Comparison of ENCODE assay signal across 23 cellular contexts in the genomic region with DNA sequence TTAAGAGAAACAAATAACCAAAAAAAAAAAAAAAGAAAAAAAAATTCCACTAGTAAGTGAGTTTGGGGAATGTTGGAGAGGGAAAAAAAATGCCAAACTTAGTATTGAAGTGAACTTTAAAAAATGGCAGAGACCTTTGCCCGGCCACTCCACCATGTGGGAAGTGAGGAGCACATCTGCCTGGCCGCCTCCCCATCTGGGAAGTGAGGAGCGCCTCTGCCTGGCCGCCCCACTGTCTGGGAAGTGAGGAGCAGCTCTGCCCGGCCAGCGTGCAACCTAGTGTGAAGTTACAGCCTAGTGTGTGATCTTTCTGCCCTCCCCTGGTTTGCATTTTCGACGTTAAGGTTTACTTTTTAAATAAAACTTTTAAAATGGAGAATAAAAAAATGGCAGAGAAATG. TPM values are rescaled to one million over a fixed set of nuclear protein-coding genes. Genes with fewer than 3 reads are reported as not detected.
DNase-seq lines count a peak whose midpoint lies in the region; ATAC-seq, FAIRE-seq and TF ChIP-seq lines count a peak whose summit lies in the region.
"Had no signal": no experiment of that assay in that cellular context is flagged by ENCODE, and none has a peak within 500 bp of the region (broad histone marks: within the 10 kb centered on the region; RNA-seq: fewer than 3 reads in every experiment).

No MANE protein-coding gene starts in this region.

- no peaks in the 10 kb centered on the region for H3K27me3 ChIP-seq in HepG2 (ENCODE audit: control insufficient read depth in 1 of 2, insufficient read depth in 2 of 2, low read length in 2 of 2)
- peaks cover 0 to 4% of the 10 kb centered on the region in 2 donors for H3K27me3 ChIP-seq in right lobe of liver
- H3K27me3 ChIP-seq in IMR-90 (ENCODE audit: control insufficient read depth, insufficient read depth, low read length): no peaks in the 10 kb centered on the region
- no peaks in the 10 kb centered on the region for H3K27me3 ChIP-seq in H1 (replicated peaks in 1 of 4; ENCODE audit: control insufficient read depth in 3 of 4, extremely low read depth in 1 of 4, insufficient read depth in 3 of 4, low read length in 3 of 4)
- H3K27me3 ChIP-seq in gastroesophageal sphincter: no peaks in the 10 kb centered on the region
- peaks cover 4% of the 10 kb centered on the region for H3K27me3 ChIP-seq in smooth muscle cell (ENCODE audit: low read depth)

- no peak for TF ChIP-seq RAD21 in HepG2 (CRISPR knock-in tag; IDR thresholded peaks at IDR 0.05)
- no peak for TF ChIP-seq RAD21 in IMR-90 (IDR thresholded peaks at IDR 0.05; ENCODE audit: low read length)
- TF ChIP-seq RAD21 in H1 (IDR thresholded peaks at IDR 0.05 in 1 of 2, conservative IDR thresholded peaks at IDR 0.05 in 1 of 2; ENCODE audit: low read depth in 2 of 2, low read length in 2 of 2): peak in 1 of 2 experiments; percentile 36; a peak in 2 of 4 replicates

- peak overlapping the region; percentile 24; the same call in 1 of the 2 replicates for H4K91ac ChIP-seq in IMR-90 (ENCODE audit: insufficient read depth, low read depth, low read length)
- H4K91ac ChIP-seq in H1 (replicated peaks; ENCODE audit: insufficient read length, low read length): no peak overlapping the region

- H2AK9ac ChIP-seq in IMR-90 (replicated peaks; ENCODE audit: low read depth, low read length, poor library complexity): no peak overlapping the region

- no peaks in the 10 kb centered on the region for H3K23me2 ChIP-seq in H1 (ENCODE audit: low read depth, low read length)

- no peak overlapping the region for H3K4me2 ChIP-seq in HepG2 (ENCODE audit: low read depth, low read length)
- no peak overlapping the region for H3K4me2 ChIP-seq in IMR-90 (ENCODE audit: low read depth, low read length)
- no peak overlapping the region for H3K4me2 ChIP-seq in H1 (ENCODE audit: insufficient read depth in 1 of 2, low read depth in 2 of 2, low read length in 2 of 2)
- no peak overlapping the region for H3K4me2 ChIP-seq in smooth muscle cell
- H3K4me2 ChIP-seq: GM23338 had no signal

- dilution Hi-C loops in IMR-90 (cut with HindIII; ENCODE audit: low sequenced_read_pairs, unreplicated experiment): no loop called here

- intact Hi-C loops in HepG2 (cut with micrococcal nuclease; ENCODE audit: unreplicated experiment) (loop anchor here (5.0 kb wide), 3 partner anchors 115 to 205 kb away; no protein-coding TSS in a partner anchor), right lobe of liver (cut with DNase I) (loop anchor here in 1 of 2 donors (10.0 kb wide), 1 partner anchor 318 kb away; no protein-coding TSS in a partner anchor), IMR-90 (cut with micrococcal nuclease) (loop anchor here (5.0 kb wide), 2 partner anchors 115 to 130 kb away; no protein-coding TSS in a partner anchor)

- no peak overlapping the region for H2AFZ ChIP-seq in HepG2 (ENCODE audit: low read length)
- no peak overlapping the region for H2AFZ ChIP-seq in IMR-90 (replicated peaks; ENCODE audit: low read length, poor library complexity)
- no peak overlapping the region for H2AFZ ChIP-seq in H1 (ENCODE audit: low read length)
- H2AFZ ChIP-seq in smooth muscle cell (ENCODE audit: low read depth): no peak overlapping the region
- H2AFZ ChIP-seq: GM23338 had no signal

- in situ Hi-C loops in HepG2 (cut with HindIII; ENCODE audit: extremely low pct_ligation_motif_present, low pct_unique_long_range_greater_than_20kb): loop anchor here (5.0 to 10.0 kb wide), 3 partner anchors 65 to 310 kb away; partner anchors contain the start of gene FEZ2
- in situ Hi-C loops in IMR-90 (cut with MboI; ENCODE audit: low sequenced_read_pairs): loop anchor here (10.0 kb wide), 1 partner anchor 108 kb away; no protein-coding TSS in a partner anchor

- no peaks in the 10 kb centered on the region for H4K20me1 ChIP-seq in HepG2 (ENCODE audit: insufficient read depth, low read length)
- no peaks in the 10 kb centered on the region for H4K20me1 ChIP-seq in IMR-90 (ENCODE audit: insufficient read depth, low read length)
- H4K20me1 ChIP-seq in H1 (replicated peaks in 1 of 2; ENCODE audit: control insufficient read depth in 1 of 2, insufficient read depth in 2 of 2, low read length in 2 of 2): no peaks in the 10 kb centered on the region
- no peaks in the 10 kb centered on the region for H4K20me1 ChIP-seq in smooth muscle cell (ENCODE audit: low read depth)

- H4K8ac ChIP-seq in IMR-90 (ENCODE audit: low read depth in 2 of 2, low read length in 2 of 2): no peak overlapping the region
- 0 out of 2 replicates have a peak overlapping the region, but pooled peaks have one; percentile 16 for H4K8ac ChIP-seq in H1 (ENCODE audit: extremely low read depth, insufficient read depth, low read length)

- CTCF ChIA-PET in HepG2 (lab: Yijun Ruan, JAX; ENCODE audit: low intra/inter-chr PET ratio, low total read pairs) (no interaction called here), IMR-90 (lab: Yijun Ruan, JAX) (no interaction called here), H1 (lab: Charles Lee; ENCODE audit: partially characterized antibody) (interaction anchor here (0.7 to 2.8 kb wide), 7 partner anchors 8 to 310 kb away, joined by 3 to 11 read pairs (median 6); no protein-coding TSS in a partner anchor)

- H3K36me3 ChIP-seq in HepG2 (replicated peaks in 1 of 2; ENCODE audit: control insufficient read depth in 1 of 2, insufficient read depth in 2 of 2, low read length in 2 of 2) (no peaks in the 10 kb centered on the region), right lobe of liver (no peaks in the 10 kb centered on the region), IMR-90 (ENCODE audit: control insufficient read depth, insufficient read depth, low read length) (no peaks in the 10 kb centered on the region), H1 (ENCODE audit: control insufficient read depth in 2 of 4, insufficient read depth in 4 of 4, low read length in 3 of 4) (no peaks in the 10 kb centered on the region), gastroesophageal sphincter (no peaks in the 10 kb centered on the region), smooth muscle cell (ENCODE audit: low read depth) (no peaks in the 10 kb centered on the region)
- H3K36me3 ChIP-seq: HAP-1 had no signal

- DNase-seq in HepG2 (ENCODE audit: low spot score) (no peak), right lobe of liver (no peak), IMR-90 (no peak), H1 (ENCODE audit: low read depth in 1 of 2, low spot score in 2 of 2) (no peak), smooth muscle cell (lab: John Stamatoyannopoulos, UW; ENCODE audit: unreplicated experiment) (no peak), SKM-1 treated with dmso at 0.1 percent for 144 hours (lab: John Stamatoyannopoulos, UW; ENCODE audit: unreplicated experiment) (no peak)
- DNase-seq: 8988T; C1 segment of cervical spinal cord; Calu3; CD4-positive, alpha-beta memory T cell; COR-L47; DMS53; DMS79 treated with DMSO at 0.1 percent for 48 hours; GF-D8 had no signal

- H3K79me1 ChIP-seq in IMR-90 (ENCODE audit: low read depth in 1 of 2, low read length in 2 of 2): no peaks in the 10 kb centered on the region; a peak in 1 of 4 replicates
- no peaks in the 10 kb centered on the region for H3K79me1 ChIP-seq in H1 (ENCODE audit: low read depth, low read length)

- H3K9me3 ChIP-seq in HepG2 (ENCODE audit: low read length) (no peaks in the 10 kb centered on the region), right lobe of liver (no peaks in the 10 kb centered on the region), IMR-90 (ENCODE audit: control insufficient read depth, insufficient read depth, low read length) (no peaks in the 10 kb centered on the region), H1 (ENCODE audit: insufficient read depth in 2 of 2, low read depth in 1 of 2, low read length in 1 of 2) (peaks cover 0 to 2% of the 10 kb centered on the region in 2 experiments; a peak in 1 of 4 replicates), gastroesophageal sphincter (no peaks in the 10 kb centered on the region), smooth muscle cell (replicated peaks; ENCODE audit: low read depth) (no peaks in the 10 kb centered on the region)
- H3K9me3 ChIP-seq: HAP-1 had no signal

- H2BK120ac ChIP-seq in IMR-90 (ENCODE audit: low read depth, low read length) (no peak overlapping the region), H1 (replicated peaks; ENCODE audit: low read depth, low read length) (no peak overlapping the region)

- H3K79me2 ChIP-seq in HepG2 (ENCODE audit: insufficient read depth, low read length): no peaks in the 10 kb centered on the region
- no peaks in the 10 kb centered on the region for H3K79me2 ChIP-seq in H1 (ENCODE audit: control insufficient read depth in 1 of 2, insufficient read depth in 2 of 2, low read length in 2 of 2)
- no peaks in the 10 kb centered on the region for H3K79me2 ChIP-seq in smooth muscle cell (ENCODE audit: low read depth)

- no peak overlapping the region for H2BK20ac ChIP-seq in IMR-90 (ENCODE audit: low read depth, low read length)
- no peak overlapping the region for H2BK20ac ChIP-seq in H1 (ENCODE audit: low read length)

- H3K18ac ChIP-seq in IMR-90 (ENCODE audit: low read depth, low read length) (no peak overlapping the region), H1 (ENCODE audit: extremely low read depth, low read length) (no peak overlapping the region)

- BruUV-seq in HepG2 (replicated peaks; lab: Mats Ljungman, UMichigan) (no TSS peak), IMR-90 (replicated peaks; lab: Mats Ljungman, UMichigan) (no TSS peak)

- H2BK15ac ChIP-seq in IMR-90 (ENCODE audit: low read depth, low read length) (no peak overlapping the region), H1 (ENCODE audit: low read length) (no peak overlapping the region)

- ATAC-seq in HepG2 (no peak), right lobe of liver (no peak), IMR-90 (ENCODE audit: low read depth) (no peak), gastroesophageal sphincter (no peak)
- ATAC-seq: GM23338 had no signal

- FAIRE-seq in HepG2 (lab: Jason Lieb, UNC): no peak
- FAIRE-seq in H1 (lab: Jason Lieb, UNC): no peak
- FAIRE-seq: GM12891, GM18507, H54 had no signal

- H2BK12ac ChIP-seq in H1 (ENCODE audit: low read depth, low read length): no peak overlapping the region

- TF ChIP-seq CTCF in HepG2 (CRISPR knock-in tag; IDR thresholded peaks at IDR 0.05) (peak; percentile 23), right lobe of liver (IDR thresholded peaks at IDR 0.05) (no peak), IMR-90 (conservative IDR thresholded peaks at IDR 0.05; ENCODE audit: low read depth, low read length) (no peak), H1 (IDR thresholded peaks at IDR 0.05; ENCODE audit: control extremely low read depth in 1 of 3, insufficient read depth in 1 of 3, low read depth in 1 of 3, low read length in 3 of 3) (peak in 1 of 3 experiments; percentile 3; a peak in 1 of 4 replicates), gastroesophageal sphincter (IDR thresholded peaks at IDR 0.05) (no peak), smooth muscle cell (IDR thresholded peaks at IDR 0.05; ENCODE audit: borderline replicate concordance, insufficient read depth, poor library complexity, severe bottlenecking) (no peak)

- peaks cover 54% of the 10 kb centered on the region for H3K4me1 ChIP-seq in HepG2 (ENCODE audit: insufficient read depth, low read length)
- no peaks in the 10 kb centered on the region for H3K4me1 ChIP-seq in right lobe of liver
- H3K4me1 ChIP-seq in IMR-90 (ENCODE audit: control insufficient read depth, insufficient read depth, low read length): peaks cover 9% of the 10 kb centered on the region
- peaks cover 0 to 2% (median under 1%) of the 10 kb centered on the region in 4 experiments; a peak in 1 of 7 replicates for H3K4me1 ChIP-seq in H1 (replicated peaks in 1 of 4; ENCODE audit: control insufficient read depth in 3 of 4, insufficient read depth in 4 of 4, low read length in 3 of 4)
- H3K4me1 ChIP-seq in gastroesophageal sphincter: peaks cover 0 to 35% (median 9%) of the 10 kb centered on the region in 3 donors
- H3K4me1 ChIP-seq in smooth muscle cell (ENCODE audit: low read depth): no peaks in the 10 kb centered on the region

- H3K23ac ChIP-seq in IMR-90 (ENCODE audit: low read depth, low read length) (no peak overlapping the region), H1 (ENCODE audit: insufficient read length) (no peak overlapping the region)

- WGBS in HepG2 (ENCODE audit: low lambda C conversion rate): 77% methylated on average over 8 of the region's 8 CpGs
- WGBS in right lobe of liver (ENCODE audit: insufficient coverage, low coverage, low lambda C conversion rate, missing lambda C conversion rate): 66% methylated on average over 7 of the region's 8 CpGs
- no CpG with 5 or more reads among the region's 8 CpGs for WGBS in IMR-90 (ENCODE audit: extremely low coverage in 2 of 2, insufficient read length in 1 of 2), 2 experiments
- WGBS in H1 (ENCODE audit: extremely low coverage in 1 of 2, insufficient coverage in 1 of 2, insufficient read length in 1 of 2, insufficient replicate concordance in 2 of 2, low coverage in 1 of 2, low lambda C conversion rate in 2 of 2, missing lambda C conversion rate in 1 of 2), 2 experiments: 90% methylated on average over 8 of the region's 8 CpGs; no CpG with 5 or more reads in 1 of the 2 experiments
- 92 to 100% methylated on average over 2 to 8 of the region's 8 CpGs for WGBS in gastroesophageal sphincter (ENCODE audit: low coverage in 1 of 2), 2 donors
- 92% methylated on average over 8 of the region's 8 CpGs for WGBS in smooth muscle cell (ENCODE audit: low lambda C conversion rate)

- no peak overlapping the region for H3K56ac ChIP-seq in IMR-90 (ENCODE audit: extremely low read depth, insufficient read depth, low read length)
- no peak overlapping the region for H3K56ac ChIP-seq in H1 (replicated peaks; ENCODE audit: insufficient read length, low read depth, low read length)

- H2AK5ac ChIP-seq in IMR-90 (ENCODE audit: low read depth, low read length): no peak overlapping the region
- no peak overlapping the region for H2AK5ac ChIP-seq in H1 (ENCODE audit: low read depth, low read length)

- TF ChIP-seq EP300 in HepG2 (IDR thresholded peaks at IDR 0.05; ENCODE audit: low read depth in 2 of 2, low read length in 2 of 2) (no peak), HepG2 (CRISPR knock-in tag; IDR thresholded peaks at IDR 0.05; ENCODE audit: borderline replicate concordance) (no peak), H1 (IDR thresholded peaks at IDR 0.05; ENCODE audit: borderline replicate concordance in 1 of 2, low read depth in 2 of 2, low read length in 2 of 2) (no peak), gastroesophageal sphincter (IDR thresholded peaks at IDR 0.05) (no peak)

- no peak overlapping the region for H3K14ac ChIP-seq in IMR-90 (replicated peaks; ENCODE audit: low read depth, low read length)
- no peak overlapping the region for H3K14ac ChIP-seq in H1 (ENCODE audit: insufficient read length)

- POLR2A ChIA-PET in HepG2 (lab: Yijun Ruan, JAX) (no interaction called here), IMR-90 (lab: Charles Lee; ENCODE audit: unreplicated experiment) (no interaction called here), H1 (lab: Charles Lee; ENCODE audit: partially characterized antibody) (interaction anchor here (1.0 kb wide), 1 partner anchor 103 kb away, joined by 3 read pairs; no protein-coding TSS in a partner anchor)

- H3K27ac ChIP-seq in HepG2 (ENCODE audit: extremely low read length, insufficient read depth, low read length) (no peak overlapping the region), right lobe of liver (no peak overlapping the region), IMR-90 (ENCODE audit: insufficient read depth, low read length) (no peak overlapping the region; the same call in 1 of the 2 replicates), H1 (ENCODE audit: low read depth, low read length) (no peak overlapping the region), gastroesophageal sphincter (no peak overlapping the region), smooth muscle cell (ENCODE audit: low read depth) (no peak overlapping the region)

- H3F3A ChIP-seq in smooth muscle cell (ENCODE audit: low read depth): no peaks in the 10 kb centered on the region

- peaks cover 3% of the 10 kb centered on the region; the same call in 1 of the 2 replicates for H3K9me1 ChIP-seq in IMR-90 (ENCODE audit: insufficient read depth, low read length)

- TF ChIP-seq POLR2A in HepG2 (IDR thresholded peaks at IDR 0.05; ENCODE audit: insufficient read depth in 1 of 2, low read depth in 2 of 2, low read length in 2 of 2): no peak
- TF ChIP-seq POLR2A in right lobe of liver (IDR thresholded peaks at IDR 0.05): no peak
- TF ChIP-seq POLR2A in IMR-90 (IDR thresholded peaks at IDR 0.05; ENCODE audit: low read depth, low read length): no peak
- no peak for TF ChIP-seq POLR2A in H1 (IDR thresholded peaks at IDR 0.05; ENCODE audit: control extremely low read depth in 1 of 2, low read depth in 2 of 2, low read length in 2 of 2)
- no peak for TF ChIP-seq POLR2A in gastroesophageal sphincter (IDR thresholded peaks at IDR 0.05)

- H3K4ac ChIP-seq in IMR-90 (ENCODE audit: low read depth, low read length) (no peak overlapping the region), H1 (replicated peaks; ENCODE audit: insufficient read length, low read depth, low read length) (no peak overlapping the region)

- H3K4me3 ChIP-seq in HepG2 (replicated peaks in 1 of 3; ENCODE audit: insufficient read depth in 1 of 3, low read depth in 2 of 3, low read length in 3 of 3) (no peak overlapping the region), right lobe of liver (no peak overlapping the region), IMR-90 (ENCODE audit: insufficient read depth, low read depth, low read length) (no peak overlapping the region), H1 (ENCODE audit: extremely low read depth in 1 of 4, insufficient read depth in 2 of 4, low read depth in 3 of 4, low read length in 4 of 4) (no peak overlapping the region), gastroesophageal sphincter (no peak overlapping the region), smooth muscle cell (no peak overlapping the region)
- H3K4me3 ChIP-seq: GM23338, HAP-1 had no signal

- H2BK5ac ChIP-seq in IMR-90 (ENCODE audit: low read depth, low read length, poor library complexity, severe bottlenecking) (peak overlapping the region; percentile 46), H1 (ENCODE audit: low read depth, low read length) (no peak overlapping the region)

- H3K9ac ChIP-seq in HepG2 (ENCODE audit: insufficient read depth, low read depth, low read length): no peak overlapping the region
- no peak overlapping the region for H3K9ac ChIP-seq in IMR-90 (ENCODE audit: low read depth, low read length)
- no peak overlapping the region for H3K9ac ChIP-seq in H1 (replicated peaks in 1 of 4; ENCODE audit: extremely low read depth in 1 of 4, low read depth in 3 of 4, low read length in 3 of 4)
- no peak overlapping the region for H3K9ac ChIP-seq in smooth muscle cell (ENCODE audit: low read depth)

- H4K5ac ChIP-seq in IMR-90 (ENCODE audit: low read depth, low read length) (no peak overlapping the region), H1 (ENCODE audit: insufficient read length, low read depth, low read length) (no peak overlapping the region)

RNA-seq across cellular contexts. Expression of gene VIT, which starts 33.9 kb away (rescaled TPM):
- total RNA-seq in HepG2 (2016; rRNA removed; fragmentation: Illumina TruSeq; extraction: Trizol): not detected in 2 replicates
- not detected in 2 replicates for total RNA-seq in HepG2 (2016; cell fraction: cytosol; rRNA removed; fragmentation: Illumina TruSeq; extraction: Trizol; ENCODE audit: low read depth)
- not detected in 2 replicates for total RNA-seq in HepG2 (2016; cell fraction: insoluble cytoplasmic fraction; rRNA removed; fragmentation: Illumina TruSeq; extraction: Trizol)
- not detected in 2 replicates for total RNA-seq in HepG2 (2016; cell fraction: membrane; rRNA removed; fragmentation: Illumina TruSeq; extraction: Trizol)
- not detected in 2 replicates for total RNA-seq in HepG2 (2016; cell fraction: nucleus; rRNA removed; fragmentation: Illumina TruSeq; extraction: Trizol)
- not detected in 2 replicates for polyA plus RNA-seq in HepG2 (2011; rRNA removed)
- not detected in 2 replicates for polyA plus RNA-seq in HepG2 (2011; cell fraction: cytosol; rRNA removed)
- not detected in 2 replicates for polyA plus RNA-seq in HepG2 (2011; cell fraction: nucleus; rRNA removed)
- not detected in 2 replicates for polyA plus RNA-seq in HepG2 (2012)
- not detected in 2 replicates for polyA plus RNA-seq in HepG2 (2016; cell fraction: cytosol; fragmentation: Illumina TruSeq; extraction: Trizol; ENCODE audit: low read depth)
- polyA plus RNA-seq in HepG2 (2016; cell fraction: insoluble cytoplasmic fraction; fragmentation: Illumina TruSeq; extraction: Trizol; ENCODE audit: low read depth): not detected in 2 replicates
- polyA plus RNA-seq in HepG2 (2016; cell fraction: membrane; fragmentation: Illumina TruSeq; extraction: Trizol; ENCODE audit: low read depth): not detected in 2 replicates
- not detected in 2 replicates for polyA plus RNA-seq in HepG2 (2016; cell fraction: nucleus; fragmentation: Illumina TruSeq; extraction: Trizol; ENCODE audit: insufficient read depth, low read depth)
- 0.33 TPM in 1 of 2 replicates, not detected in the other for polyA minus RNA-seq in HepG2 (2011; rRNA and poly(A)+ RNA removed; ENCODE audit: low replicate concordance)
- polyA minus RNA-seq in HepG2 (2011; cell fraction: cytosol; rRNA and poly(A)+ RNA removed): not detected in 2 replicates
- polyA minus RNA-seq in HepG2 (2011; cell fraction: nucleus; rRNA and poly(A)+ RNA removed): not detected in 2 replicates
- not detected for total RNA-seq in right lobe of liver
- under 0.01 TPM in 1 of 2 replicates, not detected in the other for total RNA-seq in IMR-90 (2012; rRNA removed)
- polyA plus RNA-seq in IMR-90 (2012; rRNA removed): 0.07 TPM in 1 of 2 replicates, not detected in the other
- polyA plus RNA-seq in IMR-90 (2012; cell fraction: cytosol; rRNA removed): not detected in 2 replicates
- 0.05 and 0.07 TPM in 2 replicates for polyA plus RNA-seq in IMR-90 (2012; cell fraction: nucleus; rRNA removed; ENCODE audit: low replicate concordance)
- total RNA-seq in H1 (2021; fragmentation: NEBNext Ultra II Directional; extraction: Animal tissue kit (Norgen Biotek cat#: 25700)): not detected in 2 replicates
- 0.03 TPM in 1 of 2 replicates, not detected in the other for polyA plus RNA-seq in H1 (2011; rRNA removed)
- not detected for polyA plus RNA-seq in H1 (2011; cell fraction: cytosol; rRNA removed)
- not detected for polyA plus RNA-seq in H1 (2011; cell fraction: nucleus; rRNA removed)
- not detected in 4 replicates for polyA plus RNA-seq in H1 (2012, experiment 1 of 2)
- not detected for polyA plus RNA-seq in H1 (2012, experiment 2 of 2)
- 0.08 TPM for polyA plus RNA-seq in H1 (2013, experiment 1 of 2)
- 0.11 TPM for polyA plus RNA-seq in H1 (2013, experiment 2 of 2)
- polyA minus RNA-seq in H1 (2011; rRNA and poly(A)+ RNA removed): not detected in 2 replicates
- polyA minus RNA-seq in H1 (2011; cell fraction: cytosol; rRNA and poly(A)+ RNA removed): not detected
- not detected for polyA minus RNA-seq in H1 (2011; cell fraction: nucleus; rRNA and poly(A)+ RNA removed)
- total RNA-seq in gastroesophageal sphincter: 10 to 100 TPM; 21.3 to 42.7 (median 28.9) TPM
- 0.13 TPM in 1 of 2 replicates, not detected in the other for total RNA-seq in smooth muscle cell
- not detected in 2 replicates for polyA plus RNA-seq in smooth muscle cell
- total RNA-seq: A673; Calu3; CD4-positive, alpha-beta memory T cell; Daoy; G401; GM23338 had no signal
- polyA plus RNA-seq: CD4-positive, alpha-beta memory T cell; GM23338 had no signal

Comparison
In these comparisons a context has a peak if more than half of its experiments do, and no peak if none do; other contexts are left out.
1. RNA of gene VIT, which starts 33.9 kb away (total RNA-seq): 21.3 to 42.7 TPM in gastroesophageal sphincter; 0.13 TPM in smooth muscle cell, not detected in H1, not detected in HepG2, not detected in right lobe of liver and under 0.01 TPM in IMR-90; every median in the first group is over 10 times any median in the second.